In genomic region chr19:17078920-17079709, GRCh38 we compare ENCODE assay signal across 8 cellular contexts. TPM values are rescaled to one million over a fixed set of nuclear protein-coding genes. Genes with fewer than 3 reads are reported as not detected.
DNase-seq lines count a peak whose midpoint lies in the region; ATAC-seq and TF ChIP-seq lines count a peak whose summit lies in the region.

No MANE protein-coding gene starts in this region.

- TF ChIP-seq CTCF in GM23338 (conservative IDR thresholded peaks at IDR 0.05; ENCODE audit: low read depth in 2 of 2) = no peak

- no peak for DNase-seq in GM23338 (ENCODE audit: low spot score)
- no peak for DNase-seq in activated CD4-positive, alpha-beta memory T cell treated with anti-CD3 and anti-CD28 coated beads for 36 hours
- peak in 2 of 3 donors; percentile 56 to 60 for DNase-seq in right cardiac atrium
- DNase-seq in stimulated activated effector memory CD8-positive, alpha-beta T cell treated with anti-CD3 and anti-CD28 coated beads, Interleukin-12 subunit alpha, Interleukin-12 subunit beta, amount 100 ng/mL, for 72 hours (ENCODE audit: low spot score in 2 of 2) = no peak
- no peak for DNase-seq in NCI-H187 treated with DMSO at 0.1 percent for 48 hours (lab: John Stamatoyannopoulos, UW)
- DNase-seq in NCI-H2029 treated with DMSO at 0.1 percent for 48 hours (lab: John Stamatoyannopoulos, UW) = no peak
- DNase-seq in KBM-7 = no peak

- peaks cover 15% of the 10 kb centered on the region for H3K27me3 Mint-ChIP-seq in GM23338 (ENCODE audit: insufficient read depth, low read depth, poor library complexity)
- no peaks in the 10 kb centered on the region for H3K27me3 Mint-ChIP-seq in activated CD4-positive, alpha-beta memory T cell treated with anti-CD3 and anti-CD28 coated beads for 36 hours

- intact Hi-C loops in activated CD4-positive, alpha-beta memory T cell treated with anti-CD3 and anti-CD28 coated beads for 36 hours (cut with micrococcal nuclease) = no loop called here
- intact Hi-C loops in right cardiac atrium (cut with DNase I) = loop anchor here (5.0 to 10.0 kb wide), 4 partner anchors 53 to 66 kb away; no protein-coding TSS in a partner anchor

- peak overlapping the region; percentile 26; the same call in 1 of the 2 replicates for H3K27ac ChIP-seq in GM23338 (ENCODE audit: low read depth)
- peak overlapping the region; percentile 81 for H3K27ac ChIP-seq in right cardiac atrium (ENCODE audit: low read length)

- H3K4me3 ChIP-seq in GM23338 = no peak overlapping the region
- H3K4me3 ChIP-seq in right cardiac atrium (ENCODE audit: low read length) = no peak overlapping the region

- peaks cover 42% of the 10 kb centered on the region for H4K20me1 ChIP-seq in GM23338 (replicated peaks; ENCODE audit: insufficient read depth)

- in situ Hi-C loops in KBM-7 (cut with MboI; ENCODE audit: low pct_unique_long_range_greater_than_20kb, low sequenced_read_pairs) = no loop called here

- peaks cover 4% of the 10 kb centered on the region; the same call in 1 of the 3 replicates for H3K36me3 Mint-ChIP-seq in GM23338 (ENCODE audit: low read depth)
- H3K36me3 Mint-ChIP-seq in activated CD4-positive, alpha-beta memory T cell treated with anti-CD3 and anti-CD28 coated beads for 36 hours = peaks cover 9% of the 10 kb centered on the region
- H3K36me3 Mint-ChIP-seq in stimulated activated effector memory CD8-positive, alpha-beta T cell treated with anti-CD3 and anti-CD28 coated beads, Interleukin-12 subunit alpha, Interleukin-12 subunit beta, amount 100 ng/mL, for 72 hours = peaks cover 63% of the 10 kb centered on the region

- peaks cover 87% of the 10 kb centered on the region for H3K79me2 ChIP-seq in GM23338 (replicated peaks; ENCODE audit: insufficient read depth)

- H3K36me3 ChIP-seq in GM23338 (ENCODE audit: insufficient read depth) = no peaks in the 10 kb centered on the region

- H3K9me3 ChIP-seq in right cardiac atrium (ENCODE audit: control insufficient read depth, low read length) = no peaks in the 10 kb centered on the region

- H3K4me1 Mint-ChIP-seq in GM23338 = peaks cover 40% of the 10 kb centered on the region
- H3K4me1 Mint-ChIP-seq in activated CD4-positive, alpha-beta memory T cell treated with anti-CD3 and anti-CD28 coated beads for 36 hours (ENCODE audit: low read depth) = peaks cover 59% of the 10 kb centered on the region
- peaks cover 74% of the 10 kb centered on the region for H3K4me1 Mint-ChIP-seq in stimulated activated effector memory CD8-positive, alpha-beta T cell treated with anti-CD3 and anti-CD28 coated beads, Interleukin-12 subunit alpha, Interleukin-12 subunit beta, amount 100 ng/mL, for 72 hours

- H2AFZ ChIP-seq in GM23338 = no peak overlapping the region

- ATAC-seq in GM23338 (no peak), right cardiac atrium (no peak), HG03025 (IDR thresholded peaks at IDR 0.05; ENCODE audit: low FRiP score, unreplicated experiment) (no peak)
- no peak for ATAC-seq in stimulated activated effector memory CD8-positive, alpha-beta T cell treated with anti-CD3 and anti-CD28 coated beads, Interleukin-12 subunit alpha, Interleukin-12 subunit beta, amount 100 ng/mL, for 72 hours

- POLR2A ChIA-PET in activated CD4-positive, alpha-beta memory T cell treated with anti-CD3 and anti-CD28 coated beads for 36 hours (lab: Charles Lee) = interaction anchor here (0.9 kb wide), 1 partner anchor 46 kb away, joined by 3 read pairs; no protein-coding TSS in a partner anchor

- no peaks in the 10 kb centered on the region for H3K9me3 Mint-ChIP-seq in GM23338
- H3K9me3 Mint-ChIP-seq in activated CD4-positive, alpha-beta memory T cell treated with anti-CD3 and anti-CD28 coated beads for 36 hours = no peaks in the 10 kb centered on the region
- H3K9me3 Mint-ChIP-seq in stimulated activated effector memory CD8-positive, alpha-beta T cell treated with anti-CD3 and anti-CD28 coated beads, Interleukin-12 subunit alpha, Interleukin-12 subunit beta, amount 100 ng/mL, for 72 hours = no peaks in the 10 kb centered on the region

- CTCF ChIA-PET in activated CD4-positive, alpha-beta memory T cell treated with anti-CD3 and anti-CD28 coated beads for 36 hours (lab: Charles Lee) = no interaction called here

- H3K27me3 ChIP-seq in GM23338 (ENCODE audit: insufficient read depth) = no peaks in the 10 kb centered on the region
- no peaks in the 10 kb centered on the region for H3K27me3 ChIP-seq in right cardiac atrium (ENCODE audit: control insufficient read depth, insufficient read depth)

- H3K4me3 Mint-ChIP-seq in GM23338 = peak overlapping the region; percentile 9; the same call in 1 of the 3 replicates
- peak overlapping the region; percentile 74 for H3K4me3 Mint-ChIP-seq in activated CD4-positive, alpha-beta memory T cell treated with anti-CD3 and anti-CD28 coated beads for 36 hours
- H3K4me3 Mint-ChIP-seq in stimulated activated effector memory CD8-positive, alpha-beta T cell treated with anti-CD3 and anti-CD28 coated beads, Interleukin-12 subunit alpha, Interleukin-12 subunit beta, amount 100 ng/mL, for 72 hours = peak overlapping the region; percentile 99

- H3K4me1 ChIP-seq in GM23338 (ENCODE audit: insufficient read depth) (peaks cover 5% of the 10 kb centered on the region; the same call in 1 of the 2 replicates), right cardiac atrium (ENCODE audit: control insufficient read depth, insufficient read depth, low read length) (peaks cover 14% of the 10 kb centered on the region)

- no peak overlapping the region for H3K27ac Mint-ChIP-seq in GM23338
- peak overlapping the region; percentile 81 for H3K27ac Mint-ChIP-seq in activated CD4-positive, alpha-beta memory T cell treated with anti-CD3 and anti-CD28 coated beads for 36 hours
- peak overlapping the region; percentile 89 for H3K27ac Mint-ChIP-seq in stimulated activated effector memory CD8-positive, alpha-beta T cell treated with anti-CD3 and anti-CD28 coated beads, Interleukin-12 subunit alpha, Interleukin-12 subunit beta, amount 100 ng/mL, for 72 hours

- peak overlapping the region; percentile 38; the same call in 1 of the 2 replicates for H3K4me2 ChIP-seq in GM23338

- H3F3A ChIP-seq in GM23338 (replicated peaks; ENCODE audit: low read depth) = peaks cover 3% of the 10 kb centered on the region; the same call in 1 of the 2 replicates

- no peaks in the 10 kb centered on the region for H3K9me2 ChIP-seq in GM23338 (ENCODE audit: insufficient read depth)

- 38% methylated on average over 19 of the region's 19 CpGs for WGBS in right cardiac atrium

TF ChIP-seq in GM23338, 12 proteins besides CTCF, POLR2A, EP300 and RAD21:
- TF ChIP-seq JUNB (IDR thresholded peaks at IDR 0.05; ENCODE audit: unreplicated experiment) (no peak), ZNF331 (CRISPR knock-in tag; IDR thresholded peaks at IDR 0.05; ENCODE audit: low read depth) (no peak), POLR2AphosphoS5 (IDR thresholded peaks at IDR 0.05; ENCODE audit: low read depth) (no peak)

RNA-seq across cellular contexts. Expression of gene MYO9B, which starts 3.5 kb away (rescaled TPM):
- 61.3 and 65.6 TPM in 2 replicates for total RNA-seq in GM23338 (2014; rRNA removed; shearing (Covaris generic))
- polyA plus RNA-seq in GM23338 (2016; fragmentation: Nextera tagmentation; extraction: Ambion mirVana) (28.7 and 29.0 TPM in 2 replicates), right cardiac atrium (30.0 TPM)
- 100 to 1,000 TPM; 100 to 104 TPM for total RNA-seq in activated CD4-positive, alpha-beta memory T cell treated with anti-CD3 and anti-CD28 coated beads for 36 hours
- total RNA-seq in right cardiac atrium = 10 to 100 TPM; 31.5 to 42.1 (median 36.6) TPM

RNA-seq across cellular contexts. Expression of gene HAUS8, which starts 3.9 kb away (rescaled TPM):
- 10.6 and 11.1 TPM in 2 replicates for total RNA-seq in GM23338 (2014; rRNA removed; shearing (Covaris generic))
- polyA plus RNA-seq in GM23338 (2016; fragmentation: Nextera tagmentation; extraction: Ambion mirVana) (33.3 and 35.5 TPM in 2 replicates), right cardiac atrium (4.7 TPM)
- total RNA-seq in activated CD4-positive, alpha-beta memory T cell treated with anti-CD3 and anti-CD28 coated beads for 36 hours = 10 to 100 TPM; 34.9 to 36.8 TPM
- 1 to 10 TPM; 3.3 to 6.1 (median 5.6) TPM for total RNA-seq in right cardiac atrium

RNA-seq across cellular contexts. Expression of gene CPAMD8, which starts 52.5 kb away (rescaled TPM):
- 11.8 and 14.1 TPM in 2 replicates for total RNA-seq in GM23338 (2014; rRNA removed; shearing (Covaris generic))
- polyA plus RNA-seq in GM23338 (2016; fragmentation: Nextera tagmentation; extraction: Ambion mirVana) (4.4 and 4.6 TPM in 2 replicates), right cardiac atrium (19.7 TPM)
- total RNA-seq in activated CD4-positive, alpha-beta memory T cell treated with anti-CD3 and anti-CD28 coated beads for 36 hours = under 1 TPM; 0.31 to 0.88 TPM
- total RNA-seq in right cardiac atrium = 10 to 100 TPM in 1 of 4 donors, 1 to 10 TPM in 3; 2.4 to 11.8 (median 8.0) TPM

Comparison
In these comparisons a context has a peak if more than half of its experiments do, and no peak if none do; other contexts are left out.
1. DNase-seq: peak in right cardiac atrium (2 of 3); none in GM23338 (single experiment), activated CD4-positive, alpha-beta memory T cell treated with anti-CD3 and anti-CD28 coated beads for 36 hours (single experiment), stimulated activated effector memory CD8-positive, alpha-beta T cell treated with anti-CD3 and anti-CD28 coated beads, Interleukin-12 subunit alpha, Interleukin-12 subunit beta, amount 100 ng/mL, for 72 hours (0 of 2), NCI-H187 treated with DMSO at 0.1 percent for 48 hours (single experiment), NCI-H2029 treated with DMSO at 0.1 percent for 48 hours (single experiment) and KBM-7 (single experiment).
2. H3K4me3 Mint-ChIP-seq: peak in every context shown above with its lines; median percentile 99 in stimulated activated effector memory CD8-positive, alpha-beta T cell treated with anti-CD3 and anti-CD28 coated beads, Interleukin-12 subunit alpha, Interleukin-12 subunit beta, amount 100 ng/mL, for 72 hours; 74 in activated CD4-positive, alpha-beta memory T cell treated with anti-CD3 and anti-CD28 coated beads for 36 hours; 9 in GM23338.